3 cellular contexts compared by ENCODE assay signal in genomic region chr2:25824216-25824615, GRCh38.
TF ChIP-seq lines count a peak whose summit lies in the region.

No MANE protein-coding gene starts in this region.

TF ChIP-seq in liver, 16 proteins besides CTCF, POLR2A, EP300 and RAD21:
- TF ChIP-seq EGR1 (IDR thresholded peaks at IDR 0.05; ENCODE audit: low read depth in 2 of 2) (no peak), NR2F2 (IDR thresholded peaks at IDR 0.05) (no peak), REST (IDR thresholded peaks at IDR 0.05) (no peak)
TF ChIP-seq in liver: peak in this region for 0.

TF ChIP-seq in HepG2, 621 proteins besides CTCF, POLR2A, EP300 and RAD21:
- no peak for TF ChIP-seq ZNF230 (CRISPR knock-in tag; IDR thresholded peaks at IDR 0.05)
- TF ChIP-seq HOXD1 (CRISPR knock-in tag; IDR thresholded peaks at IDR 0.05): no peak
- no peak for TF ChIP-seq SRY (CRISPR knock-in tag; IDR thresholded peaks at IDR 0.05)

TF ChIP-seq in GM12878, 131 proteins besides CTCF, POLR2A, EP300 and RAD21:
- TF ChIP-seq SUZ12 (IDR thresholded peaks at IDR 0.05; ENCODE audit: unreplicated experiment) (no peak), TCF3 (IDR thresholded peaks at IDR 0.05; ENCODE audit: borderline replicate concordance, insufficient read depth, low read depth, low read length) (no peak), GATAD2B (conservative IDR thresholded peaks at IDR 0.05; ENCODE audit: low read depth) (no peak), ZZZ3 (IDR thresholded peaks at IDR 0.05; ENCODE audit: control insufficient read depth, insufficient read length, low read depth) (no peak), NKRF (conservative IDR thresholded peaks at IDR 0.05) (no peak), TARDBP (IDR thresholded peaks at IDR 0.05; ENCODE audit: borderline replicate concordance) (no peak), ZNF217 (IDR thresholded peaks at IDR 0.05) (no peak), SIN3A (IDR thresholded peaks at IDR 0.05; ENCODE audit: low read depth, low read length) (no peak), E4F1 (IDR thresholded peaks at IDR 0.05; ENCODE audit: borderline replicate concordance, partially characterized antibody) (no peak), CEBPZ (IDR thresholded peaks at IDR 0.05; ENCODE audit: low read depth, low read length) (no peak), KLF5 (IDR thresholded peaks at IDR 0.05; ENCODE audit: partially characterized antibody) (no peak), MYC (IDR thresholded peaks at IDR 0.05; ENCODE audit: insufficient read depth, insufficient read length, insufficient replicate concordance, low read length, severe bottlenecking) (no peak), HCFC1 (IDR thresholded peaks at IDR 0.05; ENCODE audit: low read length) (no peak)
